Comparison of ENCODE assay signal across 2 cellular contexts in genomic region chr1:115296981-115297380, GRCh38.
TF ChIP-seq lines count a peak whose summit lies in the region.

No MANE protein-coding gene starts in this region.

TF ChIP-seq in GM12878, 131 proteins besides CTCF, POLR2A, EP300 and RAD21 (continued from another document and continues in another):
- TF ChIP-seq PRDM15 (CRISPR knock-in tag; IDR thresholded peaks at IDR 0.05) (no peak), RUNX3 (IDR thresholded peaks at IDR 0.05; ENCODE audit: low read length) (peak; percentile 91), REST (IDR thresholded peaks at IDR 0.05; ENCODE audit: low read depth, low read length) (no peak), SMC3 (IDR thresholded peaks at IDR 0.05; ENCODE audit: borderline replicate concordance, low read length) (no peak), PKNOX1 (IDR thresholded peaks at IDR 0.05) (no peak), CREB1 (IDR thresholded peaks at IDR 0.05; ENCODE audit: low read depth) (no peak), ATF3 (IDR thresholded peaks at IDR 0.05; ENCODE audit: borderline replicate concordance, extremely low read depth, low read depth, low read length) (no peak), NR2F1 (conservative IDR thresholded peaks at IDR 0.05) (no peak), TAF1 (IDR thresholded peaks at IDR 0.05; ENCODE audit: borderline replicate concordance, low read depth, low read length) (no peak), CBFB (IDR thresholded peaks at IDR 0.05; ENCODE audit: low read depth) (peak; percentile 62; the same call in 1 of the 2 replicates), PAX5 (IDR thresholded peaks at IDR 0.05; ENCODE audit: borderline replicate concordance, low read depth, low read length) (0 out of 2 replicates have a peak, but pooled peaks have one; percentile 33), NRF1 (conservative IDR thresholded peaks at IDR 0.05; ENCODE audit: low read depth, low read length) (no peak), MEF2B (IDR thresholded peaks at IDR 0.05; ENCODE audit: partially characterized antibody, poor library complexity, severe bottlenecking) (no peak), GATAD2B (conservative IDR thresholded peaks at IDR 0.05; ENCODE audit: low read depth) (no peak), CREM (IDR thresholded peaks at IDR 0.05; ENCODE audit: low read depth) (no peak), NR2C1 (IDR thresholded peaks at IDR 0.05) (no peak), SREBF1 (IDR thresholded peaks at IDR 0.05; ENCODE audit: low read length) (no peak), ATF7 (IDR thresholded peaks at IDR 0.05; ENCODE audit: low read depth) (no peak), IRF4 (IDR thresholded peaks at IDR 0.05; ENCODE audit: low read depth, low read length) (0 out of 2 replicates have a peak, but pooled peaks have one; percentile 11), BHLHE40 (IDR thresholded peaks at IDR 0.05; ENCODE audit: borderline replicate concordance in 1 of 2, low read depth in 2 of 2, low read length in 1 of 2) (peak; percentile 23 to 30; a peak in 2 of 4 replicates), MXI1 (IDR thresholded peaks at IDR 0.05; ENCODE audit: low read depth, low read length) (no peak), MTA2 (IDR thresholded peaks at IDR 0.05; ENCODE audit: low read depth) (no peak), TCF12 (IDR thresholded peaks at IDR 0.05; ENCODE audit: low read depth, low read length) (no peak), EED (IDR thresholded peaks at IDR 0.05; ENCODE audit: low read depth) (no peak), HCFC1 (IDR thresholded peaks at IDR 0.05; ENCODE audit: low read length) (no peak), POU2F2 (IDR thresholded peaks at IDR 0.05; ENCODE audit: borderline replicate concordance, low read depth, low read length) (0 out of 3 replicates have a peak, but pooled peaks have one; percentile 44)

TF ChIP-seq in SK-N-SH, 30 proteins besides CTCF, POLR2A, EP300 and RAD21 (continued from another document):
- TF ChIP-seq REST (IDR thresholded peaks at IDR 0.05; ENCODE audit: low read depth, low read length), result no peak
- TF ChIP-seq PBX3 (IDR thresholded peaks at IDR 0.05), result no peak
- TF ChIP-seq GABPA (IDR thresholded peaks at IDR 0.05; ENCODE audit: low read depth), result no peak
- no peak for TF ChIP-seq MXI1 (IDR thresholded peaks at IDR 0.05; ENCODE audit: low read depth, low read length)
- TF ChIP-seq FOXJ3 (CRISPR knock-in tag; IDR thresholded peaks at IDR 0.05), result no peak
